ENCODE assay signal across 21 cellular contexts in genomic region chr22:44985906-44986527, GRCh38. TPM values are rescaled to one million over a fixed set of nuclear protein-coding genes. Genes with fewer than 3 reads are reported as not detected.
A peak's percentile ranks its signal among the peaks of the same experiment; 100 is the strongest.
DNase-seq lines count a peak whose midpoint lies in the region; ATAC-seq, FAIRE-seq and TF ChIP-seq lines count a peak whose summit lies in the region.
"Had no signal": no experiment of that assay in that cellular context is flagged by ENCODE, and none has a peak within 500 bp of the region (broad histone marks: within the 10 kb centered on the region; RNA-seq: fewer than 3 reads in every experiment).

No MANE protein-coding gene starts in this region.

- DNase-seq in HepG2 (ENCODE audit: low spot score) = no peak
- DNase-seq in right lobe of liver = no peak
- no peak for DNase-seq in H1 (ENCODE audit: low read depth in 1 of 2, low spot score in 2 of 2)
- DNase-seq in trophoblast cell = no peak
- DNase-seq in neural progenitor cell (ENCODE audit: low spot score) = no peak
- DNase-seq: 8988T; CD4-positive, alpha-beta memory T cell; DMS153; DMS79; GDM1; GOT3; IMR-90; KBM-7 had no signal

- H3K36me3 ChIP-seq in HepG2 (replicated peaks in 1 of 2; ENCODE audit: control insufficient read depth in 1 of 2, insufficient read depth in 2 of 2, low read length in 2 of 2) (no peaks in the 10 kb centered on the region), right lobe of liver (no peaks in the 10 kb centered on the region), H1 (ENCODE audit: control insufficient read depth in 2 of 4, insufficient read depth in 4 of 4, low read length in 3 of 4) (peaks cover 0 to 53% (median 31%) of the 10 kb centered on the region in 4 experiments; a peak in 5 of 8 replicates), trophoblast cell (ENCODE audit: control insufficient read depth in 1 of 2, insufficient read depth in 2 of 2, low read length in 2 of 2) (peaks cover 0 to 3% of the 10 kb centered on the region in 2 experiments), neural progenitor cell (no peaks in the 10 kb centered on the region)
- H3K36me3 ChIP-seq: BLaER1, HAP-1 had no signal

- ATAC-seq in HepG2 = no peak
- no peak for ATAC-seq in right lobe of liver
- no peak for ATAC-seq in HG02678 (IDR thresholded peaks at IDR 0.05; ENCODE audit: unreplicated experiment)
- no peak for ATAC-seq in GM19467 (IDR thresholded peaks at IDR 0.05; ENCODE audit: unreplicated experiment)

- H4K91ac ChIP-seq in H1 (replicated peaks; ENCODE audit: insufficient read length, low read length) (no peak overlapping the region), trophoblast cell (ENCODE audit: low read depth, low read length) (no peak overlapping the region)

- no peaks in the 10 kb centered on the region for H3K79me2 ChIP-seq in HepG2 (ENCODE audit: insufficient read depth, low read length)
- peaks cover 43 to 97% of the 10 kb centered on the region in 2 experiments for H3K79me2 ChIP-seq in H1 (ENCODE audit: control insufficient read depth in 1 of 2, insufficient read depth in 2 of 2, low read length in 2 of 2)
- no peaks in the 10 kb centered on the region for H3K79me2 ChIP-seq in trophoblast cell (ENCODE audit: control insufficient read depth, insufficient read depth, low read length, poor library complexity)
- peaks cover 100% of the 10 kb centered on the region for H3K79me2 ChIP-seq in neural progenitor cell (ENCODE audit: low read depth)

- H3K4ac ChIP-seq in H1 (replicated peaks; ENCODE audit: insufficient read length, low read depth, low read length) (no peak overlapping the region), trophoblast cell (ENCODE audit: low read depth, low read length) (no peak overlapping the region)

- no peak overlapping the region for H3K23ac ChIP-seq in H1 (ENCODE audit: insufficient read length)
- H3K23ac ChIP-seq in trophoblast cell (ENCODE audit: low read length) = no peak overlapping the region

- no peak overlapping the region for H4K12ac ChIP-seq in trophoblast cell (ENCODE audit: low read depth, low read length)

- H3K18ac ChIP-seq in H1 (ENCODE audit: extremely low read depth, low read length) (no peak overlapping the region), trophoblast cell (ENCODE audit: low read length) (no peak overlapping the region)

- H2AK5ac ChIP-seq in H1 (ENCODE audit: low read depth, low read length) (no peak overlapping the region), trophoblast cell (ENCODE audit: low read length) (no peak overlapping the region)

- no TSS peak for BruUV-seq in HepG2 (replicated peaks; lab: Mats Ljungman, UMichigan)

- H4K5ac ChIP-seq in H1 (ENCODE audit: insufficient read length, low read depth, low read length) = no peak overlapping the region

- H2BK120ac ChIP-seq in H1 (replicated peaks; ENCODE audit: low read depth, low read length) = no peak overlapping the region
- H2BK120ac ChIP-seq in trophoblast cell (ENCODE audit: insufficient read depth, low read length, poor library complexity) = no peak overlapping the region

- H3K4me3 Mint-ChIP-seq in neural progenitor cell = no peak overlapping the region
- H3K4me3 Mint-ChIP-seq: CD14-positive monocyte; CD4-positive, alpha-beta memory T cell had no signal

- H2BK12ac ChIP-seq in H1 (ENCODE audit: low read depth, low read length) = no peak overlapping the region
- H2BK12ac ChIP-seq in trophoblast cell (ENCODE audit: low read length) = no peak overlapping the region

- H3K9me3 ChIP-seq in HepG2 (ENCODE audit: low read length) = no peaks in the 10 kb centered on the region
- H3K9me3 ChIP-seq in right lobe of liver = no peaks in the 10 kb centered on the region
- H3K9me3 ChIP-seq in H1 (ENCODE audit: insufficient read depth in 2 of 2, low read depth in 1 of 2, low read length in 1 of 2) = peaks cover 0 to 4% of the 10 kb centered on the region in 2 experiments; a peak in 1 of 4 replicates
- H3K9me3 ChIP-seq in trophoblast cell (ENCODE audit: insufficient read depth, low read depth, low read length) = peaks cover 6% of the 10 kb centered on the region
- H3K9me3 ChIP-seq in neural progenitor cell (ENCODE audit: low read depth) = no peaks in the 10 kb centered on the region
- H3K9me3 ChIP-seq: HAP-1 had no signal

- peaks cover 10% of the 10 kb centered on the region; the same call in 1 of the 2 replicates for H3K23me2 ChIP-seq in H1 (ENCODE audit: low read depth, low read length)

- H4K20me1 ChIP-seq in HepG2 (ENCODE audit: insufficient read depth, low read length) (no peaks in the 10 kb centered on the region), H1 (replicated peaks in 1 of 2; ENCODE audit: control insufficient read depth in 1 of 2, insufficient read depth in 2 of 2, low read length in 2 of 2) (peaks cover 45 to 56% of the 10 kb centered on the region in 2 experiments), neural progenitor cell (ENCODE audit: low read depth) (peaks cover 83% of the 10 kb centered on the region)

- 45% methylated on average over 4 of the region's 4 CpGs for WGBS in HepG2 (ENCODE audit: low lambda C conversion rate)
- WGBS in right lobe of liver (ENCODE audit: insufficient coverage, low coverage, low lambda C conversion rate, missing lambda C conversion rate) = 55% methylated on average over 4 of the region's 4 CpGs
- WGBS in H1 (ENCODE audit: extremely low coverage in 1 of 2, insufficient coverage in 1 of 2, insufficient read length in 1 of 2, insufficient replicate concordance in 2 of 2, low coverage in 1 of 2, low lambda C conversion rate in 2 of 2, missing lambda C conversion rate in 1 of 2), 2 experiments = 82% methylated on average over 4 of the region's 4 CpGs; no CpG with 5 or more reads in 1 of the 2 experiments
- WGBS in trophoblast cell (ENCODE audit: extremely low coverage, insufficient coverage, insufficient read length) = no CpG with 5 or more reads among the region's 4 CpGs

- peaks cover 3 to 31% of the 10 kb centered on the region in 2 experiments; a peak in 4 of 5 replicates for H3K27me3 ChIP-seq in HepG2 (ENCODE audit: control insufficient read depth in 1 of 2, insufficient read depth in 2 of 2, low read length in 2 of 2)
- no peaks in the 10 kb centered on the region for H3K27me3 ChIP-seq in right lobe of liver
- no peaks in the 10 kb centered on the region for H3K27me3 ChIP-seq in H1 (replicated peaks in 1 of 4; ENCODE audit: control insufficient read depth in 3 of 4, extremely low read depth in 1 of 4, insufficient read depth in 3 of 4, low read length in 3 of 4)
- no peaks in the 10 kb centered on the region for H3K27me3 ChIP-seq in trophoblast cell (ENCODE audit: insufficient read depth, low read length)
- no peaks in the 10 kb centered on the region for H3K27me3 ChIP-seq in neural progenitor cell
- H3K27me3 ChIP-seq: BLaER1 had no signal

- H3K36me3 Mint-ChIP-seq in neural progenitor cell = peaks cover 32% of the 10 kb centered on the region
- H3K36me3 Mint-ChIP-seq: CD14-positive monocyte; CD4-positive, alpha-beta memory T cell had no signal

- H3K4me1 ChIP-seq in HepG2 (ENCODE audit: insufficient read depth, low read length) (no peaks in the 10 kb centered on the region), right lobe of liver (no peaks in the 10 kb centered on the region), H1 (replicated peaks in 1 of 4; ENCODE audit: control insufficient read depth in 3 of 4, insufficient read depth in 4 of 4, low read length in 3 of 4) (peaks cover 0 to 5% (median 2%) of the 10 kb centered on the region in 4 experiments; a peak in 3 of 7 replicates), trophoblast cell (ENCODE audit: control insufficient read depth in 1 of 2, insufficient read depth in 2 of 2, low read length in 2 of 2) (no peaks in the 10 kb centered on the region), neural progenitor cell (no peaks in the 10 kb centered on the region)
- H3K4me1 ChIP-seq: HAP-1 had no signal

- H3K9me3 Mint-ChIP-seq in neural progenitor cell = no peaks in the 10 kb centered on the region

- H3K9ac ChIP-seq in HepG2 (ENCODE audit: insufficient read depth, low read depth, low read length) = no peak overlapping the region
- no peak overlapping the region for H3K9ac ChIP-seq in H1 (replicated peaks in 1 of 4; ENCODE audit: extremely low read depth in 1 of 4, low read depth in 3 of 4, low read length in 3 of 4)
- no peak overlapping the region for H3K9ac ChIP-seq in trophoblast cell (ENCODE audit: low read length)
- H3K9ac ChIP-seq in neural progenitor cell = no peak overlapping the region
- H3K9ac ChIP-seq: BLaER1 had no signal

- CTCF ChIA-PET in HepG2 (lab: Yijun Ruan, JAX; ENCODE audit: low intra/inter-chr PET ratio, low total read pairs) = no interaction called here
- CTCF ChIA-PET in H1 (lab: Charles Lee; ENCODE audit: partially characterized antibody) = interaction anchor here (0.5 to 1.3 kb wide), 2 partner anchors 9 to 98 kb away, joined by 4 to 5 read pairs; no protein-coding TSS in a partner anchor

- H3K4me3 ChIP-seq in HepG2 (replicated peaks in 1 of 3; ENCODE audit: insufficient read depth in 1 of 3, low read depth in 2 of 3, low read length in 3 of 3) (no peak overlapping the region), right lobe of liver (no peak overlapping the region), H1 (ENCODE audit: extremely low read depth in 1 of 4, insufficient read depth in 2 of 4, low read depth in 3 of 4, low read length in 4 of 4) (no peak overlapping the region), trophoblast cell (ENCODE audit: low read depth, low read length) (peak overlapping the region; percentile 47), neural progenitor cell (no peak overlapping the region)
- H3K4me3 ChIP-seq: BLaER1, HAP-1 had no signal

- H3K14ac ChIP-seq in H1 (ENCODE audit: insufficient read length) (no peak overlapping the region), trophoblast cell (ENCODE audit: low read length) (no peak overlapping the region)

- in situ Hi-C loops in HepG2 (cut with HindIII; ENCODE audit: extremely low pct_ligation_motif_present, low pct_unique_long_range_greater_than_20kb) = no loop called here

- H3K56ac ChIP-seq in H1 (replicated peaks; ENCODE audit: insufficient read length, low read depth, low read length) = no peak overlapping the region

- H2BK20ac ChIP-seq in H1 (ENCODE audit: low read length) = no peak overlapping the region

- H3K4me2 ChIP-seq in HepG2 (ENCODE audit: low read depth, low read length) (no peak overlapping the region), H1 (ENCODE audit: insufficient read depth in 1 of 2, low read depth in 2 of 2, low read length in 2 of 2) (peak overlapping the region in 1 of 2 experiments; percentile 10; a peak in 1 of 4 replicates), trophoblast cell (ENCODE audit: low read length) (no peak overlapping the region), neural progenitor cell (no peak overlapping the region)

- no peak overlapping the region for H2BK15ac ChIP-seq in H1 (ENCODE audit: low read length)

- H3K4me1 Mint-ChIP-seq in neural progenitor cell = peaks cover 15% of the 10 kb centered on the region
- H3K4me1 Mint-ChIP-seq: CD14-positive monocyte; CD4-positive, alpha-beta memory T cell had no signal

- TF ChIP-seq EP300 in HepG2 (IDR thresholded peaks at IDR 0.05; ENCODE audit: low read depth in 2 of 2, low read length in 2 of 2) = no peak
- TF ChIP-seq EP300 in HepG2 (CRISPR knock-in tag; IDR thresholded peaks at IDR 0.05; ENCODE audit: borderline replicate concordance) = no peak
- TF ChIP-seq EP300 in H1 (IDR thresholded peaks at IDR 0.05; ENCODE audit: borderline replicate concordance in 1 of 2, low read depth in 2 of 2, low read length in 2 of 2) = no peak

- H4K8ac ChIP-seq in H1 (ENCODE audit: extremely low read depth, insufficient read depth, low read length) (no peak overlapping the region), trophoblast cell (ENCODE audit: low read depth, low read length) (no peak overlapping the region)

- POLR2A ChIA-PET in HepG2 (lab: Yijun Ruan, JAX) = no interaction called here
- POLR2A ChIA-PET in H1 (lab: Charles Lee; ENCODE audit: partially characterized antibody) = interaction anchor here (1.0 to 17.9 kb wide), 9 partner anchors 9 to 63 kb away, joined by 3 to 224 read pairs (median 7); partner anchors contain the start of gene PHF21B

- no peak overlapping the region for H3K27ac Mint-ChIP-seq in neural progenitor cell
- H3K27ac Mint-ChIP-seq: CD14-positive monocyte; CD4-positive, alpha-beta memory T cell had no signal

- TF ChIP-seq POLR2A in HepG2 (IDR thresholded peaks at IDR 0.05; ENCODE audit: insufficient read depth in 1 of 2, low read depth in 2 of 2, low read length in 2 of 2) (no peak), right lobe of liver (IDR thresholded peaks at IDR 0.05) (no peak), H1 (IDR thresholded peaks at IDR 0.05; ENCODE audit: control extremely low read depth in 1 of 2, low read depth in 2 of 2, low read length in 2 of 2) (no peak; a peak in 1 of 3 replicates)

- no peaks in the 10 kb centered on the region for H3F3A ChIP-seq in neural progenitor cell (ENCODE audit: low read depth)

- TF ChIP-seq CTCF in HepG2 (CRISPR knock-in tag; IDR thresholded peaks at IDR 0.05) (no peak), right lobe of liver (IDR thresholded peaks at IDR 0.05) (no peak), H1 (IDR thresholded peaks at IDR 0.05; ENCODE audit: control extremely low read depth in 1 of 3, insufficient read depth in 1 of 3, low read depth in 1 of 3, low read length in 3 of 3) (no peak), neural progenitor cell (IDR thresholded peaks at IDR 0.05) (no peak)

- H2AFZ ChIP-seq in HepG2 (ENCODE audit: low read length) (no peak overlapping the region), H1 (ENCODE audit: low read length) (no peak overlapping the region), trophoblast cell (ENCODE audit: insufficient read depth, low read length, poor library complexity) (no peak overlapping the region), neural progenitor cell (replicated peaks) (no peak overlapping the region)

- TF ChIP-seq RAD21 in HepG2 (CRISPR knock-in tag; IDR thresholded peaks at IDR 0.05) (no peak), H1 (IDR thresholded peaks at IDR 0.05 in 1 of 2, conservative IDR thresholded peaks at IDR 0.05 in 1 of 2; ENCODE audit: low read depth in 2 of 2, low read length in 2 of 2) (no peak)

- H3K79me1 ChIP-seq in H1 (ENCODE audit: low read depth, low read length) = peaks cover 42% of the 10 kb centered on the region
- H3K79me1 ChIP-seq in trophoblast cell (ENCODE audit: low read length) = no peaks in the 10 kb centered on the region

- intact Hi-C loops in HepG2 (cut with micrococcal nuclease; ENCODE audit: unreplicated experiment) = no loop called here
- intact Hi-C loops in right lobe of liver (cut with DNase I) = no loop called here

- peaks cover 7% of the 10 kb centered on the region for H3K27me3 Mint-ChIP-seq in neural progenitor cell (ENCODE audit: insufficient read depth, low read depth)

- FAIRE-seq in HepG2 (lab: Jason Lieb, UNC) = no peak
- FAIRE-seq in H1 (lab: Jason Lieb, UNC) = no peak
- FAIRE-seq: GM19239 had no signal

- H2BK5ac ChIP-seq in H1 (ENCODE audit: low read depth, low read length) = no peak overlapping the region
- no peak overlapping the region for H2BK5ac ChIP-seq in trophoblast cell (ENCODE audit: low read depth, low read length, poor library complexity)

- H3K27ac ChIP-seq in HepG2 (ENCODE audit: extremely low read length, insufficient read depth, low read length) = no peak overlapping the region
- no peak overlapping the region for H3K27ac ChIP-seq in right lobe of liver
- no peak overlapping the region for H3K27ac ChIP-seq in H1 (ENCODE audit: low read depth, low read length)
- H3K27ac ChIP-seq in trophoblast cell (ENCODE audit: low read depth, low read length) = no peak overlapping the region
- no peak overlapping the region for H3K27ac ChIP-seq in neural progenitor cell
- H3K27ac ChIP-seq: BLaER1 had no signal

RNA-seq across cellular contexts. Expression of gene PHF21B, which starts 23.8 kb away (rescaled TPM):
- not detected in 2 replicates for total RNA-seq in HepG2 (2016; rRNA removed; fragmentation: Illumina TruSeq; extraction: Trizol)
- total RNA-seq in HepG2 (2016; cell fraction: cytosol; rRNA removed; fragmentation: Illumina TruSeq; extraction: Trizol; ENCODE audit: low read depth) = not detected in 2 replicates
- not detected in 2 replicates for total RNA-seq in HepG2 (2016; cell fraction: insoluble cytoplasmic fraction; rRNA removed; fragmentation: Illumina TruSeq; extraction: Trizol)
- not detected in 2 replicates for total RNA-seq in HepG2 (2016; cell fraction: membrane; rRNA removed; fragmentation: Illumina TruSeq; extraction: Trizol)
- not detected in 2 replicates for total RNA-seq in HepG2 (2016; cell fraction: nucleus; rRNA removed; fragmentation: Illumina TruSeq; extraction: Trizol)
- polyA plus RNA-seq in HepG2 (2011; rRNA removed) = not detected in 2 replicates
- not detected in 2 replicates for polyA plus RNA-seq in HepG2 (2011; cell fraction: cytosol; rRNA removed)
- not detected in 2 replicates for polyA plus RNA-seq in HepG2 (2011; cell fraction: nucleus; rRNA removed)
- polyA plus RNA-seq in HepG2 (2012) = not detected in 2 replicates
- not detected in 2 replicates for polyA plus RNA-seq in HepG2 (2016; cell fraction: cytosol; fragmentation: Illumina TruSeq; extraction: Trizol; ENCODE audit: low read depth)
- not detected in 2 replicates for polyA plus RNA-seq in HepG2 (2016; cell fraction: insoluble cytoplasmic fraction; fragmentation: Illumina TruSeq; extraction: Trizol; ENCODE audit: low read depth)
- not detected in 2 replicates for polyA plus RNA-seq in HepG2 (2016; cell fraction: membrane; fragmentation: Illumina TruSeq; extraction: Trizol; ENCODE audit: low read depth)
- not detected in 2 replicates for polyA plus RNA-seq in HepG2 (2016; cell fraction: nucleus; fragmentation: Illumina TruSeq; extraction: Trizol; ENCODE audit: insufficient read depth, low read depth)
- polyA minus RNA-seq in HepG2 (2011; rRNA and poly(A)+ RNA removed; ENCODE audit: low replicate concordance) = 0.05 TPM in 1 of 2 replicates, not detected in the other
- not detected in 2 replicates for polyA minus RNA-seq in HepG2 (2011; cell fraction: cytosol; rRNA and poly(A)+ RNA removed)
- polyA minus RNA-seq in HepG2 (2011; cell fraction: nucleus; rRNA and poly(A)+ RNA removed) = not detected in 2 replicates
- not detected for total RNA-seq in right lobe of liver
- total RNA-seq in H1 (2021; fragmentation: NEBNext Ultra II Directional; extraction: Animal tissue kit (Norgen Biotek cat#: 25700)) = 57.2 and 68.1 TPM in 2 replicates
- 19.3 and 24.7 TPM in 2 replicates for polyA plus RNA-seq in H1 (2011; rRNA removed)
- polyA plus RNA-seq in H1 (2011; cell fraction: cytosol; rRNA removed) = 25.0 TPM
- polyA plus RNA-seq in H1 (2011; cell fraction: nucleus; rRNA removed) = 90.7 TPM
- 21.1 to 32.7 TPM (median 27.9 TPM) in 4 replicates for polyA plus RNA-seq in H1 (2012, experiment 1 of 2)
- polyA plus RNA-seq in H1 (2012, experiment 2 of 2) = 6.5 TPM
- 18.8 TPM for polyA plus RNA-seq in H1 (2013, experiment 1 of 2)
- 14.5 TPM for polyA plus RNA-seq in H1 (2013, experiment 2 of 2)
- 41.2 and 52.3 TPM in 2 replicates for polyA minus RNA-seq in H1 (2011; rRNA and poly(A)+ RNA removed)
- 47.8 TPM for polyA minus RNA-seq in H1 (2011; cell fraction: cytosol; rRNA and poly(A)+ RNA removed)
- 135 TPM for polyA minus RNA-seq in H1 (2011; cell fraction: nucleus; rRNA and poly(A)+ RNA removed)
- 2.3 and 2.4 TPM in 2 replicates for polyA plus RNA-seq in trophoblast cell (2013)
- total RNA-seq in neural progenitor cell (ENCODE audit: low replicate concordance) = 6.7 and 22.6 TPM in 2 replicates
- total RNA-seq: CD4-positive, alpha-beta memory T cell; HT-29; IMR-90 had no signal
- polyA plus RNA-seq: AG04450; CD14-positive monocyte; CD4-positive, alpha-beta memory T cell had no signal

Comparison
In these comparisons a context has a peak if more than half of its experiments do, and no peak if none do; other contexts are left out.
1. Of the 41 proteins assayed by ChIP-seq in both HepG2 and H1: peak only in HepG2: none; only in H1: POLR2AphosphoS5; in both: none; in neither: 39; mixed calls (peak in some experiments, not most) for 1.